ENCODE assay signal across 21 cellular contexts in genomic region chr15:75159244-75159643, GRCh38.
"Had no signal": no experiment of that assay in that cellular context is flagged by ENCODE, and none has a peak within 500 bp of the region (broad histone marks: within the 10 kb centered on the region; RNA-seq: fewer than 3 reads in every experiment).

No MANE protein-coding gene starts in this region.

- H3K27ac ChIP-seq: colonic mucosa, epithelial cell of prostate, esophagus squamous epithelium, gastrocnemius medialis, heart left ventricle, left lung, lower lobe of right lung had no signal

- ATAC-seq: effector memory CD8-positive, alpha-beta T cell; esophagus mucosa; gastrocnemius medialis; left cardiac atrium; left lung; left ventricle myocardium superior; lower lobe of right lung; mucosa of descending colon had no signal

- H3K27me3 ChIP-seq: colonic mucosa, esophagus squamous epithelium, gastrocnemius medialis, heart left ventricle, left lung had no signal

- H3K36me3 ChIP-seq: colonic mucosa, esophagus squamous epithelium, gastrocnemius medialis, heart left ventricle, left lung, lower lobe of right lung had no signal

- DNase-seq: colonic mucosa; cortex of kidney; effector CD8-positive, alpha-beta T cell; effector memory CD8-positive, alpha-beta T cell; endodermal cell; erythroblast; esophagus squamous epithelium; foreskin fibroblast; foreskin melanocyte; gastrocnemius medialis; heart left ventricle; hippocampal formation; left cardiac atrium; left lung; left ventricle myocardium superior; lower lobe of right lung; mesenchymal stem cell; mucosa of descending colon; naive B cell had no signal

- H3K9me3 ChIP-seq: colonic mucosa, esophagus squamous epithelium, gastrocnemius medialis, heart left ventricle, left lung, lower lobe of right lung, mucosa of descending colon had no signal

- H3K4me3 ChIP-seq: colonic mucosa, esophagus squamous epithelium, gastrocnemius medialis, heart left ventricle, left lung, lower lobe of right lung, mucosa of descending colon had no signal

- H3K4me1 ChIP-seq: colonic mucosa, esophagus squamous epithelium, gastrocnemius medialis had no signal
